In genomic region chr2:1985571-1985970, GRCh38 we compare ENCODE assay signal across 17 cellular contexts.
DNase-seq lines count a peak whose midpoint lies in the region; ATAC-seq lines count a peak whose summit lies in the region.
"Had no signal": no experiment of that assay in that cellular context is flagged by ENCODE, and none has a peak within 500 bp of the region (broad histone marks: within the 10 kb centered on the region; RNA-seq: fewer than 3 reads in every experiment).

No MANE protein-coding gene starts in this region.

- H2BK120ac ChIP-seq in trophoblast cell (ENCODE audit: insufficient read depth, low read length, poor library complexity) = no peak overlapping the region

- no peak overlapping the region for H4K91ac ChIP-seq in trophoblast cell (ENCODE audit: low read depth, low read length)

- CTCF ChIA-PET in activated CD8-positive, alpha-beta T cell treated with anti-CD3 and anti-CD28 coated beads, Interleukin-2, amount 10 ng/mL, durations not matched to agents 7 days and 5 days (lab: Charles Lee) = no interaction called here

- POLR2A ChIA-PET in activated CD8-positive, alpha-beta T cell treated with anti-CD3 and anti-CD28 coated beads, Interleukin-2, amount 10 ng/mL, durations not matched to agents 7 days and 5 days (lab: Charles Lee) = no interaction called here

- no peak overlapping the region for H3K27ac Mint-ChIP-seq in activated CD8-positive, alpha-beta T cell treated with anti-CD3 and anti-CD28 coated beads, Interleukin-2, amount 10 ng/mL, durations not matched to agents 7 days and 5 days
- H3K27ac Mint-ChIP-seq: CD8-positive, alpha-beta T cell; GM23338 had no signal

- H4K12ac ChIP-seq in trophoblast cell (ENCODE audit: low read depth, low read length) = no peak overlapping the region

- H3K4ac ChIP-seq in trophoblast cell (ENCODE audit: low read depth, low read length) = no peak overlapping the region

- peaks cover 10% of the 10 kb centered on the region for H3K4me1 Mint-ChIP-seq in activated CD8-positive, alpha-beta T cell treated with anti-CD3 and anti-CD28 coated beads, Interleukin-2, amount 10 ng/mL, durations not matched to agents 7 days and 5 days (ENCODE audit: low read depth)
- H3K4me1 Mint-ChIP-seq: CD4-positive, CD25-positive, alpha-beta regulatory T cell had no signal

- no peak overlapping the region for H2BK12ac ChIP-seq in trophoblast cell (ENCODE audit: low read length)

- H3K36me3 ChIP-seq in HUES48 (ENCODE audit: control insufficient read depth, insufficient read depth, low read length) = no peaks in the 10 kb centered on the region
- H3K36me3 ChIP-seq in trophoblast cell (ENCODE audit: control insufficient read depth in 1 of 2, insufficient read depth in 2 of 2, low read length in 2 of 2) = no peaks in the 10 kb centered on the region
- H3K36me3 ChIP-seq: BLaER1, HAP-1 had no signal

- no peak overlapping the region for H2AFZ ChIP-seq in trophoblast cell (ENCODE audit: insufficient read depth, low read length, poor library complexity)
- H2AFZ ChIP-seq: GM23338 had no signal

- peaks cover 14% of the 10 kb centered on the region for H3K27me3 Mint-ChIP-seq in activated CD8-positive, alpha-beta T cell treated with anti-CD3 and anti-CD28 coated beads, Interleukin-2, amount 10 ng/mL, durations not matched to agents 7 days and 5 days (ENCODE audit: low read depth)
- H3K27me3 Mint-ChIP-seq: CD4-positive, CD25-positive, alpha-beta regulatory T cell had no signal

- no peaks in the 10 kb centered on the region for H3K79me2 ChIP-seq in trophoblast cell (ENCODE audit: control insufficient read depth, insufficient read depth, low read length, poor library complexity)

- no peak overlapping the region for H3K18ac ChIP-seq in trophoblast cell (ENCODE audit: low read length)

- H3K36me3 Mint-ChIP-seq in activated CD8-positive, alpha-beta T cell treated with anti-CD3 and anti-CD28 coated beads, Interleukin-2, amount 10 ng/mL, durations not matched to agents 7 days and 5 days (ENCODE audit: low read depth) = no peaks in the 10 kb centered on the region
- H3K36me3 Mint-ChIP-seq: CD4-positive, CD25-positive, alpha-beta regulatory T cell; CD8-positive, alpha-beta T cell had no signal

- no peaks in the 10 kb centered on the region for H3K9me3 Mint-ChIP-seq in activated CD8-positive, alpha-beta T cell treated with anti-CD3 and anti-CD28 coated beads, Interleukin-2, amount 10 ng/mL, durations not matched to agents 7 days and 5 days (ENCODE audit: insufficient read depth)
- H3K9me3 Mint-ChIP-seq: CD4-positive, CD25-positive, alpha-beta regulatory T cell; CD8-positive, alpha-beta T cell had no signal

- H3K4me1 ChIP-seq in HUES48 (ENCODE audit: control insufficient read depth, insufficient read depth, low read length) (peaks cover 8% of the 10 kb centered on the region), trophoblast cell (ENCODE audit: control insufficient read depth in 1 of 2, insufficient read depth in 2 of 2, low read length in 2 of 2) (no peaks in the 10 kb centered on the region)
- H3K4me1 ChIP-seq: Caco-2, HAP-1 had no signal

- ATAC-seq in activated CD8-positive, alpha-beta T cell treated with anti-CD3 and anti-CD28 coated beads, Interleukin-2, amount 10 ng/mL, durations not matched to agents 7 days and 5 days = no peak
- no peak for ATAC-seq in HG02970 (IDR thresholded peaks at IDR 0.05; ENCODE audit: low FRiP score, unreplicated experiment)
- ATAC-seq: CD8-positive, alpha-beta T cell; GM12878 had no signal

- H3K9ac ChIP-seq in HUES48 (ENCODE audit: low read depth, low read length) (no peak overlapping the region), trophoblast cell (ENCODE audit: low read length) (no peak overlapping the region)
- H3K9ac ChIP-seq: BLaER1 had no signal

- no peak overlapping the region for H3K4me3 ChIP-seq in HUES48 (ENCODE audit: low read depth, low read length)
- H3K4me3 ChIP-seq in trophoblast cell (ENCODE audit: low read depth, low read length) = peak overlapping the region; percentile 23
- H3K4me3 ChIP-seq: BLaER1, GM12878, GM23338, HAP-1 had no signal

- H3K9me3 ChIP-seq in HUES48 (ENCODE audit: control insufficient read depth, insufficient read depth, low read length) = 0 out of 2 replicates have a peak, but pooled peaks cover 2% of the 10 kb centered on the region
- H3K9me3 ChIP-seq in trophoblast cell (ENCODE audit: insufficient read depth, low read depth, low read length) = peaks cover 4% of the 10 kb centered on the region
- H3K9me3 ChIP-seq: Caco-2, HAP-1 had no signal

- no peaks in the 10 kb centered on the region for H3K79me1 ChIP-seq in trophoblast cell (ENCODE audit: low read length)

- H3K14ac ChIP-seq in trophoblast cell (ENCODE audit: low read length) = no peak overlapping the region

- H3K27ac ChIP-seq in HUES48 (ENCODE audit: low read depth, low read length) (peak overlapping the region; percentile 85), trophoblast cell (ENCODE audit: low read depth, low read length) (no peak overlapping the region)
- H3K27ac ChIP-seq: BLaER1, C4-2B had no signal

- H2AK5ac ChIP-seq in trophoblast cell (ENCODE audit: low read length) = no peak overlapping the region

- no peak overlapping the region for H2BK5ac ChIP-seq in trophoblast cell (ENCODE audit: low read depth, low read length, poor library complexity)

- peak; percentile 25 for DNase-seq in islet precursor cell
- DNase-seq in trophoblast cell = no peak
- no peak for DNase-seq in activated CD8-positive, alpha-beta T cell treated with anti-CD3 and anti-CD28 coated beads, Interleukin-2, amount 10 ng/mL, durations not matched to agents 7 days and 5 days
- no peak for DNase-seq in DMS79 treated with DMSO at 0.1 percent for 48 hours (lab: John Stamatoyannopoulos, UW)
- DNase-seq: Caco-2; CD4-positive, CD25-positive, alpha-beta regulatory T cell; CD8-positive, alpha-beta T cell; DMS153; EL; GDM1 had no signal

- H3K4me2 ChIP-seq in trophoblast cell (ENCODE audit: low read length) = no peak overlapping the region
- H3K4me2 ChIP-seq: BLaER1 had no signal

- no peak overlapping the region for H4K8ac ChIP-seq in trophoblast cell (ENCODE audit: low read depth, low read length)

- WGBS in trophoblast cell (ENCODE audit: extremely low coverage, insufficient coverage, insufficient read length) = no CpG with 5 or more reads among the region's 5 CpGs

- H3K23ac ChIP-seq in trophoblast cell (ENCODE audit: low read length) = no peak overlapping the region

- H3K4me3 Mint-ChIP-seq in activated CD8-positive, alpha-beta T cell treated with anti-CD3 and anti-CD28 coated beads, Interleukin-2, amount 10 ng/mL, durations not matched to agents 7 days and 5 days = no peak overlapping the region
- H3K4me3 Mint-ChIP-seq: CD4-positive, CD25-positive, alpha-beta regulatory T cell; CD8-positive, alpha-beta T cell; GM23338 had no signal

- H3K27me3 ChIP-seq in HUES48 (ENCODE audit: control insufficient read depth, insufficient read depth, low read length) (no peaks in the 10 kb centered on the region), trophoblast cell (ENCODE audit: insufficient read depth, low read length) (no peaks in the 10 kb centered on the region)
- H3K27me3 ChIP-seq: BLaER1 had no signal
